In genomic region chr5:16889203-16889971, GRCh38 we compare ENCODE assay signal across 11 cellular contexts. TPM values are rescaled to one million over a fixed set of nuclear protein-coding genes. Genes with fewer than 3 reads are reported as not detected.
A peak's percentile ranks its signal among the peaks of the same experiment; 100 is the strongest.
DNase-seq lines count a peak whose midpoint lies in the region; ATAC-seq and TF ChIP-seq lines count a peak whose summit lies in the region.
"Had no signal": no experiment of that assay in that cellular context is flagged by ENCODE, and none has a peak within 500 bp of the region (broad histone marks: within the 10 kb centered on the region; RNA-seq: fewer than 3 reads in every experiment).

No MANE protein-coding gene starts in this region.

- no peak for ATAC-seq in upper lobe of left lung (ENCODE audit: low FRiP score in 2 of 2)

- H3K9me3 ChIP-seq in SJCRH30 (replicated peaks), result no peaks in the 10 kb centered on the region
- H3K9me3 ChIP-seq in upper lobe of left lung, result no peaks in the 10 kb centered on the region
- H3K9me3 ChIP-seq: Peyer's patch had no signal

- 77 to 84% methylated on average over 8 of the region's 8 CpGs for WGBS in upper lobe of left lung, 2 donors

- peak overlapping the region; percentile 18 for H3K27ac ChIP-seq in SJCRH30
- peak overlapping the region in 3 of 4 donors; percentile 39 to 57 (median 40) for H3K27ac ChIP-seq in upper lobe of left lung

- TF ChIP-seq EP300 in upper lobe of left lung (IDR thresholded peaks at IDR 0.05), result no peak

- no peaks in the 10 kb centered on the region for H3K27me3 ChIP-seq in SJCRH30
- no peaks in the 10 kb centered on the region for H3K27me3 ChIP-seq in upper lobe of left lung
- H3K27me3 ChIP-seq: Peyer's patch had no signal

- H3K4me3 ChIP-seq in SJCRH30 (no peak overlapping the region), foreskin fibroblast (ENCODE audit: low read depth in 1 of 2, low read length in 2 of 2) (peak overlapping the region in 1 of 2 donors; percentile 12), upper lobe of left lung (no peak overlapping the region)
- H3K4me3 ChIP-seq: Peyer's patch had no signal

- TF ChIP-seq CTCF in foreskin fibroblast (IDR thresholded peaks at IDR 0.05; ENCODE audit: low read depth, low read length) (no peak), upper lobe of left lung (IDR thresholded peaks at IDR 0.05) (no peak)

- DNase-seq in NCI-H2029 (lab: John Stamatoyannopoulos, UW), result peak; percentile 25
- no peak for DNase-seq in NCI-H2029 treated with DMSO at 0.1 percent for 48 hours (lab: John Stamatoyannopoulos, UW)
- DNase-seq in SJCRH30, result peak; percentile 19 to 60
- DNase-seq in foreskin fibroblast, result peak; percentile 71 to 80
- no peak for DNase-seq in upper lobe of left lung
- DNase-seq in activated CD4-positive, alpha-beta T cell treated with anti-CD3 and anti-CD28 coated beads, Interleukin-2, amount 50 U/mL, for 48 hours, result no peak
- DNase-seq in NAMALWA (ENCODE audit: low spot score), result no peak
- no peak for DNase-seq in HuH-7.5 (ENCODE audit: low spot score)
- DNase-seq: activated CD4-positive, alpha-beta T cell treated with anti-CD3 and anti-CD28 coated beads, Interleukin-2, amount 10 ng/mL, durations not matched to agents 7 days and 5 days; aorta; Peyer's patch had no signal

- no peak for TF ChIP-seq POLR2A in upper lobe of left lung (IDR thresholded peaks at IDR 0.05)

- H3K4me1 ChIP-seq in SJCRH30, result peaks cover 41% of the 10 kb centered on the region
- H3K4me1 ChIP-seq in upper lobe of left lung, result peaks cover 30 to 39% (median 36%) of the 10 kb centered on the region in 4 donors

- H3K36me3 ChIP-seq in SJCRH30 (no peaks in the 10 kb centered on the region), upper lobe of left lung (no peaks in the 10 kb centered on the region)
- H3K36me3 ChIP-seq: Peyer's patch had no signal

RNA-seq across cellular contexts. Expression of gene MYO10, which starts 46.7 kb away (rescaled TPM):
- total RNA-seq in SJCRH30 (2014; rRNA removed; shearing (Covaris generic)), result 9.3 and 9.4 TPM in 2 replicates
- total RNA-seq in upper lobe of left lung, result 100 to 1,000 TPM in 1 of 6 donors, 10 to 100 TPM in 5; 31.9 to 135 (median 57.7) TPM

Comparison
In these comparisons a context has a peak if more than half of its experiments do, and no peak if none do; other contexts are left out.
1. DNase-seq: peak in NCI-H2029 (single experiment), SJCRH30 (2 of 2) and foreskin fibroblast (2 of 2); none in NCI-H2029 treated with DMSO at 0.1 percent for 48 hours (single experiment), upper lobe of left lung (0 of 2), activated CD4-positive, alpha-beta T cell treated with anti-CD3 and anti-CD28 coated beads, Interleukin-2, amount 50 U/mL, for 48 hours (0 of 2), NAMALWA (single experiment) and HuH-7.5 (single experiment).